ENCODE assay signal across 24 cellular contexts in the genomic region with DNA sequence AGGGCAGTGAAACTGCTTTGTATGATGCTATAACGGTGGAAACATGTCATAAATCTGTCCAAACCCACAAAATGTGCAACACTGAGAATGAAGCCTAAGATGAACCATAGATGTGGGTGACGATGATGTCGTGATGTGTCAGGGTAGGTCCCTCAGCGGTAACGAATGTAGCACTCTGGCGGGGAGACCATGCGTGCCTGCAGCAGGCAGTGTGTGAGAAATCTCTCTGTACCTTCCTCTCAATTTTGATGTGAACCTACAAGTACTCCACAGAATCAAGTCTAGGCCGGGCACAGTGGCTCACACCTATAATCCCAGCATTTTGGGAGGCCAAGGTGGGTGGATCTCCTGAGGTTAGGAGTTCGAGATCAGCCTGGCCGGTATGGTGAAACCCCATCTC.
A peak's percentile ranks its signal among the peaks of the same experiment; 100 is the strongest.
DNase-seq lines count a peak whose midpoint lies in the region; ATAC-seq and TF ChIP-seq lines count a peak whose summit lies in the region.
"Had no signal": no experiment of that assay in that cellular context is flagged by ENCODE, and none has a peak within 500 bp of the region (broad histone marks: within the 10 kb centered on the region; RNA-seq: fewer than 3 reads in every experiment).

No MANE protein-coding gene starts in this region.

- H3K27ac Mint-ChIP-seq in activated T-helper 17 cell treated with anti-CD3 and anti-CD28 coated beads, Interleukin-2, amount 50 U/mL, for 72 hours = no peak overlapping the region
- H3K27ac Mint-ChIP-seq: H9, memory B cell, type B pancreatic cell had no signal

- no peaks in the 10 kb centered on the region for H4K20me1 ChIP-seq in hepatocyte (ENCODE audit: insufficient read depth, poor library complexity, severe bottlenecking)

- no peaks in the 10 kb centered on the region for H3K4me1 ChIP-seq in heart left ventricle
- no peaks in the 10 kb centered on the region for H3K4me1 ChIP-seq in sigmoid colon
- no peaks in the 10 kb centered on the region for H3K4me1 ChIP-seq in hepatocyte (ENCODE audit: insufficient read depth)
- H3K4me1 ChIP-seq: body of pancreas, prostate gland had no signal

- no peaks in the 10 kb centered on the region for H3K9me2 ChIP-seq in hepatocyte (replicated peaks; ENCODE audit: insufficient read depth)

- no peak overlapping the region for H2AFZ ChIP-seq in hepatocyte

- no peaks in the 10 kb centered on the region for H3K9me3 Mint-ChIP-seq in activated T-helper 17 cell treated with anti-CD3 and anti-CD28 coated beads, Interleukin-2, amount 50 U/mL, for 72 hours
- H3K9me3 Mint-ChIP-seq: H9, type B pancreatic cell had no signal

- no peaks in the 10 kb centered on the region for H3K36me3 Mint-ChIP-seq in activated T-helper 17 cell treated with anti-CD3 and anti-CD28 coated beads, Interleukin-2, amount 50 U/mL, for 72 hours (ENCODE audit: low read depth)
- H3K36me3 Mint-ChIP-seq: memory B cell had no signal

- no peak overlapping the region for H3K4me2 ChIP-seq in hepatocyte
- H3K4me2 ChIP-seq: KMS-11 had no signal

- no peak for ATAC-seq in Right ventricle myocardium inferior
- no peak for ATAC-seq in heart left ventricle
- ATAC-seq in activated T-helper 17 cell treated with anti-CD3 and anti-CD28 coated beads, Interleukin-2, amount 50 U/mL, for 72 hours (replicated peaks) = peak; percentile 93
- no peak for ATAC-seq in GM18505 (IDR thresholded peaks at IDR 0.05; ENCODE audit: unreplicated experiment)
- ATAC-seq: body of pancreas, left colon, SK-N-SH treated with all-trans-retinoic acid at 6 μM for 48 hours had no signal

- H3K4me3 ChIP-seq in heart left ventricle (no peak overlapping the region), sigmoid colon (no peak overlapping the region), hepatocyte (no peak overlapping the region)
- H3K4me3 ChIP-seq: body of pancreas, prostate gland had no signal

- H3K27ac ChIP-seq in heart left ventricle (no peak overlapping the region), sigmoid colon (no peak overlapping the region), hepatocyte (no peak overlapping the region)
- H3K27ac ChIP-seq: body of pancreas, KMS-11, neutrophil, prostate gland, RWPE1, WERI-Rb-1 had no signal

- WGBS in heart left ventricle, 4 donors = 92 to 96% (median 94%) methylated on average over 10 of the region's 10 CpGs
- 86 to 87% methylated on average over 10 of the region's 10 CpGs for WGBS in sigmoid colon, 2 donors
- 92% methylated on average over 10 of the region's 10 CpGs for WGBS in hepatocyte (ENCODE audit: low lambda C conversion rate, missing lambda C conversion rate)

- H3K79me2 ChIP-seq in hepatocyte = no peaks in the 10 kb centered on the region

- TF ChIP-seq POLR2A in heart left ventricle (IDR thresholded peaks at IDR 0.05) (no peak), sigmoid colon (IDR thresholded peaks at IDR 0.05) (no peak), GM18505 (IDR thresholded peaks at IDR 0.05; ENCODE audit: borderline replicate concordance, extremely low read depth, insufficient read depth, insufficient read length) (no peak)

- H3K4me1 Mint-ChIP-seq in activated T-helper 17 cell treated with anti-CD3 and anti-CD28 coated beads, Interleukin-2, amount 50 U/mL, for 72 hours = no peaks in the 10 kb centered on the region
- H3K4me1 Mint-ChIP-seq: memory B cell had no signal

- H3K36me3 ChIP-seq in heart left ventricle (no peaks in the 10 kb centered on the region), sigmoid colon (no peaks in the 10 kb centered on the region), hepatocyte (replicated peaks; ENCODE audit: insufficient read depth, low read depth) (no peaks in the 10 kb centered on the region)
- H3K36me3 ChIP-seq: neutrophil, prostate gland, WERI-Rb-1 had no signal

- DNase-seq in Right ventricle myocardium inferior (ENCODE audit: missing footprints) (peak; percentile 55), heart left ventricle (no peak), NOMO-1 (lab: John Stamatoyannopoulos, UW; ENCODE audit: unreplicated experiment in 2 of 2) (peak; percentile 32 to 70), sigmoid colon (no peak), hepatocyte (ENCODE audit: low spot score) (no peak)
- DNase-seq in stimulated activated CD8-positive, alpha-beta memory T cell treated with anti-CD3 and anti-CD28 coated beads, Interleukin-4, amount 100 ng/mL, for 48 hours = peak; percentile 56
- DNase-seq: body of pancreas, EL, glutamatergic neuron, H9, left colon, NCI-H1048, NCI-H187, NCI-H526, WERI-Rb-1 had no signal

- H3K9me3 ChIP-seq in heart left ventricle = no peaks in the 10 kb centered on the region
- no peaks in the 10 kb centered on the region for H3K9me3 ChIP-seq in sigmoid colon
- H3K9me3 ChIP-seq in hepatocyte (ENCODE audit: low read depth) = no peaks in the 10 kb centered on the region
- H3K9me3 ChIP-seq: body of pancreas, neutrophil, prostate gland had no signal

- TF ChIP-seq EP300 in sigmoid colon (IDR thresholded peaks at IDR 0.05) = no peak

- no peaks in the 10 kb centered on the region for H3K27me3 Mint-ChIP-seq in activated T-helper 17 cell treated with anti-CD3 and anti-CD28 coated beads, Interleukin-2, amount 50 U/mL, for 72 hours

- no peak overlapping the region for H3K4me3 Mint-ChIP-seq in activated T-helper 17 cell treated with anti-CD3 and anti-CD28 coated beads, Interleukin-2, amount 50 U/mL, for 72 hours
- H3K4me3 Mint-ChIP-seq: H9, memory B cell, type B pancreatic cell had no signal

- TF ChIP-seq CTCF in heart left ventricle (IDR thresholded peaks at IDR 0.05) = no peak
- no peak for TF ChIP-seq CTCF in sigmoid colon (IDR thresholded peaks at IDR 0.05)
- TF ChIP-seq CTCF in hepatocyte (IDR thresholded peaks at IDR 0.05; ENCODE audit: poor library complexity) = no peak

- no peaks in the 10 kb centered on the region for H3K27me3 ChIP-seq in heart left ventricle
- H3K27me3 ChIP-seq in sigmoid colon = no peaks in the 10 kb centered on the region
- no peaks in the 10 kb centered on the region for H3K27me3 ChIP-seq in hepatocyte
- H3K27me3 ChIP-seq: body of pancreas, neutrophil had no signal

- intact Hi-C loops in Right ventricle myocardium inferior (cut with DNase I) = no loop called here
- intact Hi-C loops in heart left ventricle (cut with DNase I) = no loop called here
- intact Hi-C loops in sigmoid colon (cut with DNase I) = no loop called here

Comparison
In these comparisons a context has a peak if more than half of its experiments do, and no peak if none do; other contexts are left out.
1. DNase-seq: peak in Right ventricle myocardium inferior (single experiment), NOMO-1 (2 of 2) and stimulated activated CD8-positive, alpha-beta memory T cell treated with anti-CD3 and anti-CD28 coated beads, Interleukin-4, amount 100 ng/mL, for 48 hours (single experiment); none in heart left ventricle (0 of 5), sigmoid colon (single experiment) and hepatocyte (single experiment).